In genomic region chr7:102282465-102283362, GRCh38 we compare ENCODE assay signal across 17 cellular contexts. TPM values are rescaled to one million over a fixed set of nuclear protein-coding genes. Genes with fewer than 3 reads are reported as not detected.
DNase-seq lines count a peak whose midpoint lies in the region; ATAC-seq, FAIRE-seq and TF ChIP-seq lines count a peak whose summit lies in the region.
"Had no signal": no experiment of that assay in that cellular context is flagged by ENCODE, and none has a peak within 500 bp of the region (broad histone marks: within the 10 kb centered on the region; RNA-seq: fewer than 3 reads in every experiment).

No MANE protein-coding gene starts in this region.

- intact Hi-C loops in K562 (cut with micrococcal nuclease): no loop called here

- H4K20me1 ChIP-seq in K562 (replicated peaks; ENCODE audit: control insufficient read depth, insufficient read depth, low read length): peaks cover 12% of the 10 kb centered on the region

- TF ChIP-seq EP300 in Ishikawa (IDR thresholded peaks at IDR 0.05; ENCODE audit: borderline replicate concordance): no peak
- TF ChIP-seq EP300 in K562 (IDR thresholded peaks at IDR 0.05; ENCODE audit: low read length): no peak

- H3K4me3 Mint-ChIP-seq in stimulated activated effector memory CD8-positive, alpha-beta T cell treated with anti-CD3 and anti-CD28 coated beads, Interleukin-12 subunit alpha, Interleukin-12 subunit beta, amount 100 ng/mL, for 72 hours: no peak overlapping the region
- no peak overlapping the region for H3K4me3 Mint-ChIP-seq in effector memory CD8-positive, alpha-beta T cell

- no peak for TF ChIP-seq RAD21 in Ishikawa (IDR thresholded peaks at IDR 0.05; ENCODE audit: low read depth)
- TF ChIP-seq RAD21 in K562 (CRISPR knock-in tag; conservative IDR thresholded peaks at IDR 0.05 in 1 of 2, IDR thresholded peaks at IDR 0.05 in 1 of 2): no peak

- H3K4me2 ChIP-seq in K562 (ENCODE audit: insufficient read depth, low read length): no peak overlapping the region

- H3K9me1 ChIP-seq in K562 (ENCODE audit: control insufficient read depth, insufficient read depth, low read length): no peaks in the 10 kb centered on the region

- H3K9me3 ChIP-seq in K562 (replicated peaks; ENCODE audit: control insufficient read depth, insufficient read depth, low read depth, low read length): no peaks in the 10 kb centered on the region
- no peaks in the 10 kb centered on the region for H3K9me3 ChIP-seq in mesodermal cell (ENCODE audit: control insufficient read depth, low read length)
- H3K9me3 ChIP-seq: Caco-2 had no signal

- no peak for DNase-seq in K562 (ENCODE audit: extremely low read depth in 1 of 4, low spot score in 3 of 4)
- no peak for DNase-seq in stimulated activated effector memory CD8-positive, alpha-beta T cell treated with anti-CD3 and anti-CD28 coated beads, Interleukin-12 subunit alpha, Interleukin-12 subunit beta, amount 100 ng/mL, for 72 hours (ENCODE audit: low spot score in 2 of 2)
- DNase-seq in central memory CD4-positive, alpha-beta T cell: no peak
- no peak for DNase-seq in effector memory CD8-positive, alpha-beta T cell
- DNase-seq: Caco-2; CD8-positive, alpha-beta memory T cell; DND-41; GF-D8 had no signal

- in situ Hi-C loops in K562 (cut with MboI): loop anchor here (5.0 kb wide), 1 partner anchor 110 kb away; no protein-coding TSS in a partner anchor

- H3K27ac Mint-ChIP-seq in stimulated activated effector memory CD8-positive, alpha-beta T cell treated with anti-CD3 and anti-CD28 coated beads, Interleukin-12 subunit alpha, Interleukin-12 subunit beta, amount 100 ng/mL, for 72 hours: peak overlapping the region; percentile 66
- no peak overlapping the region for H3K27ac Mint-ChIP-seq in effector memory CD8-positive, alpha-beta T cell

- H3K4me3 ChIP-seq in K562: no peak overlapping the region
- no peak overlapping the region for H3K4me3 ChIP-seq in mesodermal cell (ENCODE audit: extremely low read depth, insufficient read depth, low read length, poor library complexity, severe bottlenecking)

- no peak for FAIRE-seq in K562 (lab: Jason Lieb, UNC)
- FAIRE-seq: A204.1, H54 had no signal

- H2AFZ ChIP-seq in K562 (ENCODE audit: low read depth, low read length): no peak overlapping the region

- BruUV-seq in K562 (replicated peaks; lab: Mats Ljungman, UMichigan): no TSS peak

- no peak for TF ChIP-seq CTCF in K562 (IDR thresholded peaks at IDR 0.05 in 2 of 3, conservative IDR thresholded peaks at IDR 0.05 in 1 of 3; ENCODE audit: insufficient read depth in 2 of 3, low read depth in 1 of 3, low read length in 3 of 3)

- H3K9me3 Mint-ChIP-seq in stimulated activated effector memory CD8-positive, alpha-beta T cell treated with anti-CD3 and anti-CD28 coated beads, Interleukin-12 subunit alpha, Interleukin-12 subunit beta, amount 100 ng/mL, for 72 hours: no peaks in the 10 kb centered on the region
- no peaks in the 10 kb centered on the region for H3K9me3 Mint-ChIP-seq in effector memory CD8-positive, alpha-beta T cell
- H3K9me3 Mint-ChIP-seq: IgD-negative memory B cell had no signal

- TF ChIP-seq POLR2A in K562 (conservative IDR thresholded peaks at IDR 0.05): no peak

- no peaks in the 10 kb centered on the region for H3K36me3 ChIP-seq in K562 (ENCODE audit: control insufficient read depth, insufficient read depth, low read length)
- no peaks in the 10 kb centered on the region for H3K36me3 ChIP-seq in mesodermal cell (ENCODE audit: control insufficient read depth, insufficient read depth, low read length)

- peak overlapping the region in 1 of 2 experiments; percentile 20; a peak in 1 of 4 replicates for H3K9ac ChIP-seq in K562 (ENCODE audit: insufficient read depth in 1 of 2, low read depth in 2 of 2, low read length in 2 of 2)

- 39% methylated on average over 24 of the region's 32 CpGs for WGBS in K562 (ENCODE audit: insufficient coverage, low coverage, missing lambda C conversion rate)
- 93 to 94% methylated on average over 23 to 26 of the region's 32 CpGs for WGBS in mesodermal cell (ENCODE audit: insufficient coverage in 2 of 2), 2 experiments

- H3K4me1 ChIP-seq in K562 (replicated peaks in 1 of 2; ENCODE audit: control insufficient read depth in 2 of 2, insufficient read depth in 2 of 2, low read length in 2 of 2) (peaks cover 10 to 64% of the 10 kb centered on the region in 2 experiments; a peak in 4 of 5 replicates), mesodermal cell (ENCODE audit: control insufficient read depth, insufficient read depth, low read length, poor library complexity, severe bottlenecking) (peaks cover 9% of the 10 kb centered on the region)

- H3K27me3 Mint-ChIP-seq in effector memory CD8-positive, alpha-beta T cell: no peaks in the 10 kb centered on the region
- H3K27me3 Mint-ChIP-seq: B cell; CD8-positive, alpha-beta memory T cell had no signal

- peaks cover 6% of the 10 kb centered on the region for H3K36me3 Mint-ChIP-seq in stimulated activated effector memory CD8-positive, alpha-beta T cell treated with anti-CD3 and anti-CD28 coated beads, Interleukin-12 subunit alpha, Interleukin-12 subunit beta, amount 100 ng/mL, for 72 hours
- peaks cover 7% of the 10 kb centered on the region for H3K36me3 Mint-ChIP-seq in effector memory CD8-positive, alpha-beta T cell (ENCODE audit: insufficient read depth)
- H3K36me3 Mint-ChIP-seq: CD8-positive, alpha-beta memory T cell; IgD-negative memory B cell had no signal

- no peaks in the 10 kb centered on the region for H3K79me2 ChIP-seq in K562 (ENCODE audit: control insufficient read depth, insufficient read depth, low read length)

- POLR2A ChIA-PET in K562 (lab: Yijun Ruan, JAX): interaction anchor here (0.6 to 1.1 kb wide), 3 partner anchors 16 to 109 kb away, joined by 3 to 4 read pairs (median 3); no protein-coding TSS in a partner anchor

- CTCF ChIA-PET in K562 (lab: Yijun Ruan, JAX; ENCODE audit: low intra/inter-chr PET ratio): no interaction called here

- H3K4me1 Mint-ChIP-seq in stimulated activated effector memory CD8-positive, alpha-beta T cell treated with anti-CD3 and anti-CD28 coated beads, Interleukin-12 subunit alpha, Interleukin-12 subunit beta, amount 100 ng/mL, for 72 hours: peaks cover 22% of the 10 kb centered on the region
- peaks cover 13 to 15% of the 10 kb centered on the region in 2 donors for H3K4me1 Mint-ChIP-seq in effector memory CD8-positive, alpha-beta T cell (ENCODE audit: low read depth in 2 of 2)

- H3K27ac ChIP-seq in K562 (ENCODE audit: extremely low read depth, low read depth, low read length) (no peak overlapping the region), mesodermal cell (ENCODE audit: low read depth, low read length, severe bottlenecking) (peak overlapping the region; percentile 23)

- ATAC-seq in K562 (no peak), HG03520 (IDR thresholded peaks at IDR 0.05; ENCODE audit: unreplicated experiment) (no peak), GM21717 (IDR thresholded peaks at IDR 0.05; ENCODE audit: unreplicated experiment) (no peak)
- no peak for ATAC-seq in stimulated activated effector memory CD8-positive, alpha-beta T cell treated with anti-CD3 and anti-CD28 coated beads, Interleukin-12 subunit alpha, Interleukin-12 subunit beta, amount 100 ng/mL, for 72 hours
- no peak for ATAC-seq in effector memory CD8-positive, alpha-beta T cell (replicated peaks)
- ATAC-seq: HCT116 had no signal

- peaks cover 12 to 28% of the 10 kb centered on the region in 2 experiments; a peak in 4 of 5 replicates for H3K27me3 ChIP-seq in K562 (ENCODE audit: control insufficient read depth in 2 of 2, insufficient read depth in 2 of 2, low read length in 2 of 2)

TF ChIP-seq in K562, 482 proteins besides CTCF, POLR2A, EP300 and RAD21:
- TF ChIP-seq PCBP1 (IDR thresholded peaks at IDR 0.05; ENCODE audit: low read depth, low read length, poor library complexity, severe bottlenecking) (peak; percentile 22), HMGN3 (IDR thresholded peaks at IDR 0.05; ENCODE audit: borderline replicate concordance, extremely low read depth, insufficient read length, low read depth, low read length) (no peak), SMARCB1 (IDR thresholded peaks at IDR 0.05; ENCODE audit: insufficient read length, low read depth) (no peak)
TF ChIP-seq in K562: peak in this region for 1.

RNA-seq across cellular contexts. Expression of gene SH2B2, which starts 4.0 kb away (rescaled TPM):
- total RNA-seq in K562 (2011; cell fraction: chromatin; rRNA removed; ENCODE audit: low replicate concordance): 0.72 TPM in 1 of 2 replicates, not detected in the other
- 0.66 and 1.0 TPM in 2 replicates for total RNA-seq in K562 (2011; cell fraction: nucleolus; rRNA removed)
- total RNA-seq in K562 (2011; cell fraction: nucleoplasm; rRNA removed): 0.22 and 0.31 TPM in 2 replicates
- total RNA-seq in K562 (2014; rRNA removed) (0.68 TPM in 1 of 2 replicates, not detected in the other), K562 (2014; rRNA removed; fragmentation: Illumina TruSeq; extraction: Trizol) (not detected in 2 replicates), K562 (2015; rRNA removed; fragmentation: Illumina TruSeq; extraction: Trizol) (0.08 TPM in 1 of 2 replicates, not detected in the other), K562 (2021) (0.34 and 0.89 TPM in 2 replicates)
- polyA plus RNA-seq in K562 (2011; rRNA removed) (0.03 and 0.07 TPM in 2 replicates), K562 (2014; fragmentation: Illumina TruSeq; extraction: Trizol) (0.07 and 0.08 TPM in 2 replicates), K562 (2014; fragmentation: Nextera tagmentation; extraction: Ambion mirVana) (not detected), K562 (2014; rRNA removed) (0.07 and 0.12 TPM in 2 replicates)
- 0.13 and 0.64 TPM in 2 replicates for polyA plus RNA-seq in K562 (2011; cell fraction: cytosol; rRNA removed)
- 0.14 and 0.36 TPM in 2 replicates for polyA plus RNA-seq in K562 (2011; cell fraction: nucleus; rRNA removed)
- polyA plus RNA-seq in K562 (2012): 0.14 and 0.46 TPM in 2 replicates
- 0.18 TPM in 1 of 2 replicates, not detected in the other for polyA minus RNA-seq in K562 (2011; rRNA and poly(A)+ RNA removed)
- polyA minus RNA-seq in K562 (2011; cell fraction: cytosol; rRNA and poly(A)+ RNA removed): 0.38 TPM in 1 of 2 replicates, not detected in the other
- polyA minus RNA-seq in K562 (2011; cell fraction: nucleus; rRNA and poly(A)+ RNA removed): 0.22 and 0.40 TPM in 2 replicates
- 5.8 TPM for polyA plus RNA-seq in mesodermal cell (2013, experiment 1 of 2)
- polyA plus RNA-seq in mesodermal cell (2013, experiment 2 of 2): 4.7 TPM
